17 cellular contexts compared by ENCODE assay signal in genomic region chr17:19752216-19753048, GRCh38. TPM values are rescaled to one million over a fixed set of nuclear protein-coding genes. Genes with fewer than 3 reads are reported as not detected.
DNase-seq lines count a peak whose midpoint lies in the region; ATAC-seq, FAIRE-seq and TF ChIP-seq lines count a peak whose summit lies in the region.
"Had no signal": no experiment of that assay in that cellular context is flagged by ENCODE, and none has a peak within 500 bp of the region (broad histone marks: within the 10 kb centered on the region; RNA-seq: fewer than 3 reads in every experiment).

No MANE protein-coding gene starts in this region.

- H3K4me1 ChIP-seq in adrenal gland (replicated peaks in 1 of 2) (peaks cover 13 to 15% of the 10 kb centered on the region in 2 donors), keratinocyte (ENCODE audit: control insufficient read depth, extremely low read depth, insufficient read depth, low read length) (peaks cover 56% of the 10 kb centered on the region)

- peak overlapping the region; percentile 72 for H3K4me2 ChIP-seq in keratinocyte (ENCODE audit: control insufficient read depth, extremely low read depth, insufficient read depth, low read depth, low read length)
- H3K4me2 ChIP-seq: neural progenitor cell had no signal

- H3K27me3 ChIP-seq in adrenal gland: no peaks in the 10 kb centered on the region
- no peaks in the 10 kb centered on the region for H3K27me3 ChIP-seq in keratinocyte (ENCODE audit: control insufficient read depth, extremely low read depth, insufficient read depth, low read length)
- H3K27me3 ChIP-seq: neural progenitor cell had no signal

- H3K27ac Mint-ChIP-seq in stimulated activated naive B cell treated with anti-CD40 and anti-IgM and Interleukin-4, amounts not matched to agents 10 μg/mL and 1 μg/mL and 100 μg/mL, for 72 hours: peak overlapping the region; percentile 47
- H3K27ac Mint-ChIP-seq: activated CD4-positive, alpha-beta memory T cell treated with anti-CD3 and anti-CD28 coated beads, Interleukin-2, amount 10 ng/mL, durations not matched to agents 7 days and 5 days; activated naive CD8-positive, alpha-beta T cell; immature natural killer cell; neural progenitor cell; stimulated activated effector memory CD8-positive, alpha-beta T cell treated with anti-CD3 and anti-CD28 coated beads, Interleukin-12 subunit alpha, Interleukin-12 subunit beta, amount 100 ng/mL, for 72 hours; T-helper 2 cell treated with Interferon-gamma antibody and Interleukin-4, amounts not matched to agents 5 μg/mL and 100 μg/mL, for 36 hours had no signal

- peak overlapping the region in 4 of 5 donors; percentile 60 to 94 (median 82) for H3K27ac ChIP-seq in adrenal gland
- H3K27ac ChIP-seq in keratinocyte (ENCODE audit: control insufficient read depth, insufficient read depth, low read length): peak overlapping the region; percentile 95
- H3K27ac ChIP-seq: neural progenitor cell had no signal

- no peak overlapping the region for H2AFZ ChIP-seq in keratinocyte (ENCODE audit: control insufficient read depth, low read length)
- H2AFZ ChIP-seq: neural progenitor cell had no signal

- no peak for TF ChIP-seq POLR2A in adrenal gland (IDR thresholded peaks at IDR 0.05)

- peak; percentile 29 for FAIRE-seq in keratinocyte (lab: Jason Lieb, UNC)
- FAIRE-seq: GM12878 had no signal

- H3K9me1 ChIP-seq in keratinocyte (ENCODE audit: control insufficient read depth, extremely low read depth, insufficient read depth, low read length): no peaks in the 10 kb centered on the region

- peak overlapping the region in 1 of 2 donors; percentile 22 for H3K4me3 Mint-ChIP-seq in stimulated activated naive B cell treated with anti-CD40 and anti-IgM and Interleukin-4, amounts not matched to agents 10 μg/mL and 1 μg/mL and 100 μg/mL, for 72 hours
- H3K4me3 Mint-ChIP-seq: activated CD4-positive, alpha-beta memory T cell treated with anti-CD3 and anti-CD28 coated beads, Interleukin-2, amount 10 ng/mL, durations not matched to agents 7 days and 5 days; activated naive CD8-positive, alpha-beta T cell; immature natural killer cell; neural progenitor cell; stimulated activated effector memory CD8-positive, alpha-beta T cell treated with anti-CD3 and anti-CD28 coated beads, Interleukin-12 subunit alpha, Interleukin-12 subunit beta, amount 100 ng/mL, for 72 hours; T-helper 2 cell treated with Interferon-gamma antibody and Interleukin-4, amounts not matched to agents 5 μg/mL and 100 μg/mL, for 36 hours had no signal

- no peaks in the 10 kb centered on the region for H3K9me3 ChIP-seq in adrenal gland (replicated peaks in 1 of 3)
- no peaks in the 10 kb centered on the region for H3K9me3 ChIP-seq in keratinocyte (ENCODE audit: control insufficient read depth, low read depth, low read length)

- no peaks in the 10 kb centered on the region for H3K36me3 ChIP-seq in adrenal gland (replicated peaks in 1 of 2)
- H3K36me3 ChIP-seq in keratinocyte (ENCODE audit: control insufficient read depth in 2 of 2, extremely low read depth in 1 of 2, insufficient read depth in 2 of 2, low read length in 2 of 2): no peaks in the 10 kb centered on the region
- H3K36me3 ChIP-seq: neural progenitor cell had no signal

- no peaks in the 10 kb centered on the region for H3K79me2 ChIP-seq in keratinocyte (ENCODE audit: control insufficient read depth, insufficient read depth, low read length)

- DNase-seq in ELF-1 (ENCODE audit: low read depth, low spot score): peak; percentile 51
- no peak for DNase-seq in adrenal gland
- no peak for DNase-seq in keratinocyte (ENCODE audit: low read depth, low spot score)
- DNase-seq in stimulated activated naive B cell treated with anti-CD40 and anti-IgM and Interleukin-4, amounts not matched to agents 10 μg/mL and 1 μg/mL and 100 μg/mL, for 72 hours: no peak
- no peak for DNase-seq in kidney tubule cell (ENCODE audit: low spot score)
- no peak for DNase-seq in SW480 (ENCODE audit: low spot score)
- DNase-seq: activated CD4-positive, alpha-beta memory T cell treated with anti-CD3 and anti-CD28 coated beads, Interleukin-2, amount 10 ng/mL, durations not matched to agents 7 days and 5 days; COR-L47; immature natural killer cell; NCI-H1417 treated with DMSO at 0.1 percent for 48 hours had no signal

- H3K4me3 ChIP-seq in adrenal gland: no peak overlapping the region
- peak overlapping the region in 1 of 3 experiments; percentile 21 for H3K4me3 ChIP-seq in keratinocyte (ENCODE audit: control insufficient read depth in 2 of 3, extremely low read depth in 1 of 3, insufficient read depth in 2 of 3, low read depth in 1 of 3, low read length in 3 of 3)
- H3K4me3 ChIP-seq: GM12878, neural progenitor cell had no signal

- ATAC-seq in stimulated activated naive B cell treated with anti-CD40 and anti-IgM and Interleukin-4, amounts not matched to agents 10 μg/mL and 1 μg/mL and 100 μg/mL, for 72 hours (replicated peaks): no peak
- ATAC-seq in HG03571 (IDR thresholded peaks at IDR 0.05; ENCODE audit: unreplicated experiment): no peak
- no peak for ATAC-seq in HG03045 (IDR thresholded peaks at IDR 0.05; ENCODE audit: unreplicated experiment)
- ATAC-seq: GM12878; stimulated activated effector memory CD8-positive, alpha-beta T cell treated with anti-CD3 and anti-CD28 coated beads, Interleukin-12 subunit alpha, Interleukin-12 subunit beta, amount 100 ng/mL, for 72 hours had no signal

- H3K4me1 Mint-ChIP-seq in stimulated activated naive B cell treated with anti-CD40 and anti-IgM and Interleukin-4, amounts not matched to agents 10 μg/mL and 1 μg/mL and 100 μg/mL, for 72 hours: peaks cover 47 to 56% of the 10 kb centered on the region in 2 donors
- H3K4me1 Mint-ChIP-seq: activated CD4-positive, alpha-beta memory T cell treated with anti-CD3 and anti-CD28 coated beads, Interleukin-2, amount 10 ng/mL, durations not matched to agents 7 days and 5 days; immature natural killer cell had no signal

- no peak for TF ChIP-seq CTCF in adrenal gland (IDR thresholded peaks at IDR 0.05)
- no peak for TF ChIP-seq CTCF in keratinocyte (optimal IDR thresholded peaks at IDR 0.05 in 1 of 3, IDR thresholded peaks at IDR 0.05 in 1 of 3, conservative IDR thresholded peaks at IDR 0.05 in 1 of 3; ENCODE audit: extremely low read depth in 1 of 3, insufficient read depth in 2 of 3, low read length in 3 of 3)

- no peaks in the 10 kb centered on the region for H4K20me1 ChIP-seq in keratinocyte (ENCODE audit: control insufficient read depth, extremely low read depth, insufficient read depth, low read length)

- dilution Hi-C loops in keratinocyte (cut with MboI; ENCODE audit: extremely low pct_ligation_motif_present, low sequenced_read_pairs): no loop called here

- intact Hi-C loops in adrenal gland (cut with DNase I): loop anchor here in 1 of 2 donors (10.0 kb wide), 1 partner anchor 78 kb away; no protein-coding TSS in a partner anchor

- H3K36me3 Mint-ChIP-seq in stimulated activated naive B cell treated with anti-CD40 and anti-IgM and Interleukin-4, amounts not matched to agents 10 μg/mL and 1 μg/mL and 100 μg/mL, for 72 hours: no peaks in the 10 kb centered on the region
- H3K36me3 Mint-ChIP-seq: activated naive CD8-positive, alpha-beta T cell; immature natural killer cell; neural progenitor cell; stimulated activated effector memory CD8-positive, alpha-beta T cell treated with anti-CD3 and anti-CD28 coated beads, Interleukin-12 subunit alpha, Interleukin-12 subunit beta, amount 100 ng/mL, for 72 hours had no signal

- peaks cover 0 to 2% of the 10 kb centered on the region in 2 donors for H3K9me3 Mint-ChIP-seq in stimulated activated naive B cell treated with anti-CD40 and anti-IgM and Interleukin-4, amounts not matched to agents 10 μg/mL and 1 μg/mL and 100 μg/mL, for 72 hours
- H3K9me3 Mint-ChIP-seq: activated CD4-positive, alpha-beta memory T cell treated with anti-CD3 and anti-CD28 coated beads, Interleukin-2, amount 10 ng/mL, durations not matched to agents 7 days and 5 days; immature natural killer cell; stimulated activated effector memory CD8-positive, alpha-beta T cell treated with anti-CD3 and anti-CD28 coated beads, Interleukin-12 subunit alpha, Interleukin-12 subunit beta, amount 100 ng/mL, for 72 hours; T-helper 2 cell treated with Interferon-gamma antibody and Interleukin-4, amounts not matched to agents 5 μg/mL and 100 μg/mL, for 36 hours had no signal

- peaks cover 26 to 29% of the 10 kb centered on the region in 2 donors for H3K27me3 Mint-ChIP-seq in stimulated activated naive B cell treated with anti-CD40 and anti-IgM and Interleukin-4, amounts not matched to agents 10 μg/mL and 1 μg/mL and 100 μg/mL, for 72 hours

- 81 to 85% (median 81%) methylated on average over 7 to 15 of the region's 15 CpGs for WGBS in adrenal gland, 4 donors

- H3K9ac ChIP-seq in keratinocyte (ENCODE audit: control insufficient read depth, extremely low read depth, insufficient read depth, low read length): peak overlapping the region; percentile 74
- H3K9ac ChIP-seq: neural progenitor cell had no signal

RNA-seq across cellular contexts. Expression of gene ALDH3A1, which starts 4.3 kb away (rescaled TPM):
- 1 to 10 TPM in 6 of 8 donors, under 1 TPM in 1, not detected in 1; 0.21 to 4.0 (median 2.1) TPM for total RNA-seq in adrenal gland
- under 1 TPM; 0.09 to 0.98 (median 0.56) TPM for polyA plus RNA-seq in adrenal gland
- 2.0 to 8.4 TPM (median 5.8 TPM) in 3 replicates for polyA plus RNA-seq in keratinocyte
- 1.5 TPM for polyA plus RNA-seq in keratinocyte (2011; ENCODE audit: low read depth)
- polyA plus RNA-seq in keratinocyte (2011; cell fraction: cytosol; rRNA removed): 5.9 and 11.1 TPM in 2 replicates
- polyA plus RNA-seq in keratinocyte (2011; cell fraction: nucleus; rRNA removed): 6.9 and 10.3 TPM in 2 replicates
- 1.9 and 4.5 TPM in 2 replicates for polyA plus RNA-seq in keratinocyte (2012; ENCODE audit: low replicate concordance)
- polyA minus RNA-seq in keratinocyte: 0.89 to 6.7 TPM (median 3.4 TPM) in 3 replicates
- polyA minus RNA-seq in keratinocyte (2011; cell fraction: cytosol; rRNA and poly(A)+ RNA removed): 7.3 TPM
- polyA minus RNA-seq in keratinocyte (2011; cell fraction: nucleus; rRNA and poly(A)+ RNA removed): 4.6 and 5.6 TPM in 2 replicates
- total RNA-seq: activated CD4-positive, alpha-beta memory T cell treated with anti-CD3 and anti-CD28 coated beads, Interleukin-2, amount 10 ng/mL, durations not matched to agents 7 days and 5 days; GM12878 had no signal

RNA-seq across cellular contexts. Expression of gene SLC47A2, which starts 36.0 kb away (rescaled TPM):
- 1 to 10 TPM in 1 of 8 donors, under 1 TPM in 2, not detected in 5; 0.28 to 1.3 (median 0.36) TPM for total RNA-seq in adrenal gland
- polyA plus RNA-seq in adrenal gland (under 1 TPM in 1 of 3 donors, not detected in 2; 0.10 TPM), keratinocyte (0.15 to 2.2 TPM (median 0.88 TPM) in 3 replicates)
- polyA plus RNA-seq in keratinocyte (2011; ENCODE audit: low read depth): not detected
- 0.05 and 0.08 TPM in 2 replicates for polyA plus RNA-seq in keratinocyte (2011; cell fraction: cytosol; rRNA removed)
- 1.4 and 2.0 TPM in 2 replicates for polyA plus RNA-seq in keratinocyte (2011; cell fraction: nucleus; rRNA removed)
- polyA plus RNA-seq in keratinocyte (2012; ENCODE audit: low replicate concordance): 0.16 and 0.21 TPM in 2 replicates
- polyA minus RNA-seq in keratinocyte: 0.56 to 3.0 TPM (median 0.83 TPM) in 3 replicates
- polyA minus RNA-seq in keratinocyte (2011; cell fraction: cytosol; rRNA and poly(A)+ RNA removed): not detected
- 0.74 and 1.1 TPM in 2 replicates for polyA minus RNA-seq in keratinocyte (2011; cell fraction: nucleus; rRNA and poly(A)+ RNA removed)
- total RNA-seq: activated CD4-positive, alpha-beta memory T cell treated with anti-CD3 and anti-CD28 coated beads, Interleukin-2, amount 10 ng/mL, durations not matched to agents 7 days and 5 days; GM12878 had no signal
- polyA plus RNA-seq: GM12878, immature natural killer cell had no signal
